Comparison of ENCODE assay signal across 23 cellular contexts in genomic region chr18:51523671-51524070, GRCh38.
"Had no signal": no experiment of that assay in that cellular context is flagged by ENCODE, and none has a peak within 500 bp of the region (broad histone marks: within the 10 kb centered on the region; RNA-seq: fewer than 3 reads in every experiment).

No MANE protein-coding gene starts in this region.

- DNase-seq: activated CD4-positive, alpha-beta memory T cell treated with anti-CD3 and anti-CD28 coated beads for 36 hours; activated CD4-positive, alpha-beta T cell treated with anti-CD3 and anti-CD28 coated beads for 4 hours; activated CD4-positive, CD25-positive, alpha-beta regulatory T cell; activated effector memory CD4-positive, alpha-beta T cell treated with Interleukin-2 at 50 U/mL for 16 hours; activated naive CD4-positive, alpha-beta T cell treated with anti-CD3 and anti-CD28 coated beads, Interleukin-2, amount 10 ng/mL, durations not matched to agents 7 days and 5 days; activated T-cell treated with anti-CD3 and anti-CD28 coated beads, Interleukin-2, amount 50 U/mL, for 48 hours; amygdala; glutamatergic neuron; left ventricle myocardium superior; midbrain; ovary; right cardiac atrium; stimulated activated CD4-positive, alpha-beta T cell treated with anti-CD3 and anti-CD28 coated beads, Interleukin-12 subunit alpha, Interleukin-12 subunit beta, amount 100 ng/mL, for 4 hours; stimulated activated CD4-positive, alpha-beta T cell treated with anti-CD3 and anti-CD28 coated beads, Interleukin-4, amount 100 ng/mL, for 4 hours; stimulated activated naive CD8-positive, alpha-beta T cell treated with anti-CD3 and anti-CD28 coated beads, Interleukin-15, Interleukin-2, amounts not matched to agents 100 U/mL and 50 U/mL, for 24 hours; T-helper 17 cell; thyroid gland; upper lobe of right lung had no signal

- H3K36me3 ChIP-seq: neutrophil, ovary, prostate gland, thyroid gland, upper lobe of right lung had no signal

- H3K9me3 ChIP-seq: neutrophil, ovary, prostate gland, thyroid gland, upper lobe of right lung had no signal

- ATAC-seq: left ventricle myocardium superior; natural killer cell treated with Interleukin-12 subunit alpha and Interleukin-12 subunit beta and Interleukin-15 and Interleukin-18, amount 100 ng/mL, for 72 hours; right cardiac atrium; stimulated activated naive CD8-positive, alpha-beta T cell treated with anti-CD3 and anti-CD28 coated beads, Interleukin-15, Interleukin-2, amounts not matched to agents 100 U/mL and 50 U/mL, for 24 hours; T-helper 17 cell; upper lobe of right lung had no signal

- H3K4me1 ChIP-seq: prostate gland, thyroid gland, upper lobe of right lung had no signal

- H3K4me3 ChIP-seq: ovary, prostate gland, thyroid gland, upper lobe of right lung had no signal

- FAIRE-seq: endometrium, frontal cortex had no signal

- H3K27me3 ChIP-seq: neutrophil, ovary, thyroid gland, upper lobe of right lung had no signal

- H3K27ac ChIP-seq: neutrophil, ovary, prostate gland, thyroid gland, upper lobe of right lung had no signal
